ENCODE assay signal across 27 cellular contexts in the genomic region with DNA sequence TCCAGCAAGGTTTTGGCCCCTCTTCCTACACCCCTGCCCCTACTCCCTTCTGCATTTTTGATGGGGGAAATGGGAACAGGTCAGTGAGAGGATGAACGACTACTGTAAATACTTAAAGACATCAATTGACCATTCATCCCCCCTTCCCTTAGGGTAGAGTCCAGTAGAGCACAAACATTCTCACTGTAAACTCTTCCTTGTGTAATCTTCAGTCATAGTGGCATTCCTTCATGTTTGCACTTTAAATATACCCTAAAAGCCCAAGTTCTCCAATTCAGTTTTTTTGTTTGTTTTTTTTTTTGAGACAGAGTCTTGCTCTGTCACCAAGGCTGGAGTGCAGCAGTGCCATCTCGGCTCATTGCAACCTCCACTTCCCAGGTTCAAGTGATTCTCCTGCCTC.
DNase-seq lines count a peak whose midpoint lies in the region; ATAC-seq, FAIRE-seq and TF ChIP-seq lines count a peak whose summit lies in the region.
"Had no signal": no experiment of that assay in that cellular context is flagged by ENCODE, and none has a peak within 500 bp of the region (broad histone marks: within the 10 kb centered on the region; RNA-seq: fewer than 3 reads in every experiment).

No MANE protein-coding gene starts in this region.

- DNase-seq in HepG2 (ENCODE audit: low spot score), result peak; percentile 66
- no peak for DNase-seq in right lobe of liver
- peak; percentile 55 for DNase-seq in SK-MEL-5 (ENCODE audit: low read depth, low spot score)
- no peak for DNase-seq in neural progenitor cell (ENCODE audit: low spot score)
- no peak for DNase-seq in stimulated activated CD4-positive, alpha-beta T cell treated with anti-CD3 and anti-CD28 coated beads, Interleukin-4, amount 100 ng/mL, for 24 hours
- DNase-seq in NCI-H1105 treated with DMSO at 0.1 percent for 48 hours (lab: John Stamatoyannopoulos, UW), result no peak
- DNase-seq in GM19240 (ENCODE audit: insufficient read length, low spot score), result no peak
- DNase-seq: AML-193; CD4-positive, alpha-beta T cell; COR-L47; EL; GDM1; HCEC 1CT; Karpas-422; NCI-H1092 treated with DMSO at 0.1 percent for 48 hours; NCI-H1436 treated with DMSO at 0.1 percent for 48 hours; NCI-H187 treated with DMSO at 0.1 percent for 48 hours; NCI-H446 treated with DMSO at 0.1 percent for 48 hours; NCI-H526 treated with DMSO at 0.1 percent for 48 hours; PC-9; Right ventricle myocardium superior; RPMI8226 had no signal

- H2AFZ ChIP-seq in HepG2 (ENCODE audit: low read length), result no peak overlapping the region
- H2AFZ ChIP-seq in neural progenitor cell (replicated peaks), result no peak overlapping the region
- H2AFZ ChIP-seq: PC-9 had no signal

- H3K79me2 ChIP-seq in HepG2 (ENCODE audit: insufficient read depth, low read length) (no peaks in the 10 kb centered on the region), neural progenitor cell (ENCODE audit: low read depth) (no peaks in the 10 kb centered on the region)

- peak; percentile 92 for ATAC-seq in HepG2
- no peak for ATAC-seq in right lobe of liver
- ATAC-seq: GM12878 had no signal

- peak; percentile 70 for FAIRE-seq in HepG2 (lab: Jason Lieb, UNC)
- FAIRE-seq: GM12878, H1 had no signal

- CTCF ChIA-PET in HepG2 (lab: Yijun Ruan, JAX; ENCODE audit: low intra/inter-chr PET ratio, low total read pairs), result no interaction called here

- no peaks in the 10 kb centered on the region for H3F3A ChIP-seq in neural progenitor cell (ENCODE audit: low read depth)

- TF ChIP-seq POLR2A in HepG2 (IDR thresholded peaks at IDR 0.05; ENCODE audit: insufficient read depth in 1 of 2, low read depth in 2 of 2, low read length in 2 of 2) (no peak), right lobe of liver (IDR thresholded peaks at IDR 0.05) (no peak)

- H3K27ac ChIP-seq in HepG2 (ENCODE audit: extremely low read length, insufficient read depth, low read length) (peak overlapping the region; percentile 36), right lobe of liver (no peak overlapping the region), neural progenitor cell (no peak overlapping the region)
- H3K27ac ChIP-seq: BLaER1 treated with 17β-estradiol and CSF1 and Interleukin-3, amounts not matched to agents 10 nM and 100 nM; HL-60; PC-9; SJSA1 had no signal

- H3K4me2 ChIP-seq in HepG2 (ENCODE audit: low read depth, low read length) (peak overlapping the region; percentile 22; the same call in 1 of the 2 replicates), neural progenitor cell (no peak overlapping the region)
- H3K4me2 ChIP-seq: BLaER1 treated with 17β-estradiol and CSF1 and Interleukin-3, amounts not matched to agents 10 nM and 100 nM; PC-9 had no signal

- H3K27me3 ChIP-seq in HepG2 (ENCODE audit: control insufficient read depth in 1 of 2, insufficient read depth in 2 of 2, low read length in 2 of 2) (no peaks in the 10 kb centered on the region), right lobe of liver (no peaks in the 10 kb centered on the region), neural progenitor cell (no peaks in the 10 kb centered on the region)
- H3K27me3 ChIP-seq: BLaER1 treated with 17β-estradiol and CSF1 and Interleukin-3, amounts not matched to agents 10 nM and 100 nM; SJSA1 had no signal

- no peak overlapping the region for H3K4me3 Mint-ChIP-seq in neural progenitor cell
- H3K4me3 Mint-ChIP-seq: CD4-positive, alpha-beta T cell had no signal

- H3K27ac Mint-ChIP-seq in neural progenitor cell, result peak overlapping the region; percentile 55
- H3K27ac Mint-ChIP-seq: CD4-positive, alpha-beta T cell had no signal

- TF ChIP-seq EP300 in HepG2 (IDR thresholded peaks at IDR 0.05; ENCODE audit: low read depth in 2 of 2, low read length in 2 of 2), result peak in 1 of 2 experiments; percentile 32; a peak in 1 of 4 replicates
- TF ChIP-seq EP300 in HepG2 (CRISPR knock-in tag; IDR thresholded peaks at IDR 0.05; ENCODE audit: borderline replicate concordance), result no peak

- no peak for TF ChIP-seq CTCF in HepG2 (CRISPR knock-in tag; IDR thresholded peaks at IDR 0.05)
- no peak for TF ChIP-seq CTCF in right lobe of liver (IDR thresholded peaks at IDR 0.05)
- no peak for TF ChIP-seq CTCF in neural progenitor cell (IDR thresholded peaks at IDR 0.05)

- H3K27me3 Mint-ChIP-seq in neural progenitor cell (ENCODE audit: insufficient read depth, low read depth), result peaks cover 3% of the 10 kb centered on the region
- H3K27me3 Mint-ChIP-seq: CD4-positive, alpha-beta T cell had no signal

- H3K4me1 ChIP-seq in HepG2 (ENCODE audit: insufficient read depth, low read length) (peaks cover 33% of the 10 kb centered on the region), right lobe of liver (peaks cover 0 to 8% (median 0%) of the 10 kb centered on the region in 4 donors), neural progenitor cell (no peaks in the 10 kb centered on the region)
- H3K4me1 ChIP-seq: BLaER1 treated with 17β-estradiol and CSF1 and Interleukin-3, amounts not matched to agents 10 nM and 100 nM; SJSA1 had no signal

- H3K9me3 Mint-ChIP-seq in neural progenitor cell, result no peaks in the 10 kb centered on the region
- H3K9me3 Mint-ChIP-seq: CD4-positive, alpha-beta T cell had no signal

- H4K20me1 ChIP-seq in HepG2 (ENCODE audit: insufficient read depth, low read length), result no peaks in the 10 kb centered on the region
- no peaks in the 10 kb centered on the region for H4K20me1 ChIP-seq in neural progenitor cell (ENCODE audit: low read depth)
- H4K20me1 ChIP-seq: BLaER1 treated with 17β-estradiol and CSF1 and Interleukin-3, amounts not matched to agents 10 nM and 100 nM had no signal

- H3K36me3 Mint-ChIP-seq in neural progenitor cell, result no peaks in the 10 kb centered on the region

- intact Hi-C loops in HepG2 (cut with micrococcal nuclease; ENCODE audit: unreplicated experiment), result no loop called here
- intact Hi-C loops in right lobe of liver (cut with DNase I), result no loop called here

- no peak overlapping the region for H3K9ac ChIP-seq in HepG2 (ENCODE audit: insufficient read depth, low read depth, low read length)
- H3K9ac ChIP-seq in neural progenitor cell, result no peak overlapping the region
- H3K9ac ChIP-seq: BLaER1 treated with 17β-estradiol and CSF1 and Interleukin-3, amounts not matched to agents 10 nM and 100 nM had no signal

- peaks cover 0 to 3% of the 10 kb centered on the region in 2 experiments; a peak in 1 of 5 replicates for H3K36me3 ChIP-seq in HepG2 (replicated peaks in 1 of 2; ENCODE audit: control insufficient read depth in 1 of 2, insufficient read depth in 2 of 2, low read length in 2 of 2)
- no peaks in the 10 kb centered on the region for H3K36me3 ChIP-seq in right lobe of liver
- no peaks in the 10 kb centered on the region for H3K36me3 ChIP-seq in neural progenitor cell
- H3K36me3 ChIP-seq: SJSA1 had no signal

- BruUV-seq in HepG2 (replicated peaks; lab: Mats Ljungman, UMichigan), result no TSS peak

- POLR2A ChIA-PET in HepG2 (lab: Yijun Ruan, JAX), result no interaction called here

- H3K4me3 ChIP-seq in HepG2 (replicated peaks in 1 of 3; ENCODE audit: insufficient read depth in 1 of 3, low read depth in 2 of 3, low read length in 3 of 3), result peak overlapping the region in 1 of 3 experiments; percentile 13; a peak in 1 of 6 replicates
- no peak overlapping the region for H3K4me3 ChIP-seq in right lobe of liver
- no peak overlapping the region for H3K4me3 ChIP-seq in neural progenitor cell
- H3K4me3 ChIP-seq: BLaER1 treated with 17β-estradiol and CSF1 and Interleukin-3, amounts not matched to agents 10 nM and 100 nM; GM12878; PC-9; SJSA1 had no signal

- no peak for TF ChIP-seq RAD21 in HepG2 (CRISPR knock-in tag; IDR thresholded peaks at IDR 0.05)

- in situ Hi-C loops in HepG2 (cut with HindIII; ENCODE audit: extremely low pct_ligation_motif_present, low pct_unique_long_range_greater_than_20kb) (no loop called here), SK-MEL-5 (cut with HindIII; ENCODE audit: low pct_unique_long_range_greater_than_20kb, low sequenced_read_pairs) (no loop called here)

- H3K4me1 Mint-ChIP-seq in neural progenitor cell, result no peaks in the 10 kb centered on the region

- 13% methylated on average over 2 of the region's 2 CpGs for WGBS in HepG2 (ENCODE audit: low lambda C conversion rate)
- 69% methylated on average over 2 of the region's 2 CpGs for WGBS in right lobe of liver (ENCODE audit: insufficient coverage, low coverage, low lambda C conversion rate, missing lambda C conversion rate)

- H3K9me3 ChIP-seq in HepG2 (ENCODE audit: low read length) (no peaks in the 10 kb centered on the region), right lobe of liver (no peaks in the 10 kb centered on the region), neural progenitor cell (ENCODE audit: low read depth) (no peaks in the 10 kb centered on the region)
- H3K9me3 ChIP-seq: BLaER1 treated with 17β-estradiol and CSF1 and Interleukin-3, amounts not matched to agents 10 nM and 100 nM; SJSA1 had no signal

TF ChIP-seq in HepG2, 621 proteins besides CTCF, POLR2A, EP300 and RAD21 (continues in another document):
- TF ChIP-seq, protein P1, sequence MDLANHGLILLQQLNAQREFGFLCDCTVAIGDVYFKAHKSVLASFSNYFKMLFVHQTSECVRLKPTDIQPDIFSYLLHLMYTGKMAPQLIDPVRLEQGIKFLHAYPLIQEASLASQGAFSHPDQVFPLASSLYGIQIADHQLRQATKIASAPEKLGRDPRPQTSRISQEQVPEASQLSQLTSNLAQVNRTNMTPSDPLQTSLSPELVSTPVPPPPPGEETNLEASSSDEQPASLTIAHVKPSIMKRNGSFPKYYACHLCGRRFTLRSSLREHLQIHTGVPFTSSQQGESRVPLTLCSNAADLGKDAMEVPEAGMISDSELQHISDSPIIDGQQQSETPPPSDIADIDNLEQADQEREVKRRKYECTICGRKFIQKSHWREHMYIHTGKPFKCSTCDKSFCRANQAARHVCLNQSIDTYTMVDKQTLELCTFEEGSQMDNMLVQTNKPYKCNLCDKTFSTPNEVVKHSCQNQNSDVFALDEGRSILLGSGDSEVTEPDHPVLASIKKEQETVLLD (CRISPR knock-in tag; IDR thresholded peaks at IDR 0.05; ENCODE audit: low read depth), result no peak
- no peak for TF ChIP-seq EEA1 (CRISPR knock-in tag; IDR thresholded peaks at IDR 0.05; ENCODE audit: borderline replicate concordance)
- TF ChIP-seq, protein P2, sequence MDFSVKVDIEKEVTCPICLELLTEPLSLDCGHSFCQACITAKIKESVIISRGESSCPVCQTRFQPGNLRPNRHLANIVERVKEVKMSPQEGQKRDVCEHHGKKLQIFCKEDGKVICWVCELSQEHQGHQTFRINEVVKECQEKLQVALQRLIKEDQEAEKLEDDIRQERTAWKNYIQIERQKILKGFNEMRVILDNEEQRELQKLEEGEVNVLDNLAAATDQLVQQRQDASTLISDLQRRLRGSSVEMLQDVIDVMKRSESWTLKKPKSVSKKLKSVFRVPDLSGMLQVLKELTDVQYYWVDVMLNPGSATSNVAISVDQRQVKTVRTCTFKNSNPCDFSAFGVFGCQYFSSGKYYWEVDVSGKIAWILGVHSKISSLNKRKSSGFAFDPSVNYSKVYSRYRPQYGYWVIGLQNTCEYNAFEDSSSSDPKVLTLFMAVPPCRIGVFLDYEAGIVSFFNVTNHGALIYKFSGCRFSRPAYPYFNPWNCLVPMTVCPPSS (IDR thresholded peaks at IDR 0.05), result no peak
- TF ChIP-seq, protein P3, sequence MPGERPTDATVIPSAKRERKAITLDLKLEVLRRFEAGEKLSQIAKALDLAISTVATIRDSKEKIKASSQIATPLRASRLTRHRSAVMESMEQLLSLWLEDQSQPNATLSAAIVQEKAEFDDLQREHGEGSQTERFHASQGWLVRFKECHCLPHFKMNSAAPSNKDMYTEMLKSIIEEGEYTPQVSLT (CRISPR knock-in tag; IDR thresholded peaks at IDR 0.05; ENCODE audit: borderline replicate concordance, low read depth), result no peak

Comparison
In these comparisons a context has a peak if more than half of its experiments do, and no peak if none do; other contexts are left out.
1. DNase-seq: peak in HepG2 (single experiment) and SK-MEL-5 (single experiment); none in right lobe of liver (0 of 3), neural progenitor cell (single experiment), stimulated activated CD4-positive, alpha-beta T cell treated with anti-CD3 and anti-CD28 coated beads, Interleukin-4, amount 100 ng/mL, for 24 hours (single experiment), NCI-H1105 treated with DMSO at 0.1 percent for 48 hours (single experiment) and GM19240 (single experiment).